ENCODE assay signal across 13 cellular contexts in the genomic region with DNA sequence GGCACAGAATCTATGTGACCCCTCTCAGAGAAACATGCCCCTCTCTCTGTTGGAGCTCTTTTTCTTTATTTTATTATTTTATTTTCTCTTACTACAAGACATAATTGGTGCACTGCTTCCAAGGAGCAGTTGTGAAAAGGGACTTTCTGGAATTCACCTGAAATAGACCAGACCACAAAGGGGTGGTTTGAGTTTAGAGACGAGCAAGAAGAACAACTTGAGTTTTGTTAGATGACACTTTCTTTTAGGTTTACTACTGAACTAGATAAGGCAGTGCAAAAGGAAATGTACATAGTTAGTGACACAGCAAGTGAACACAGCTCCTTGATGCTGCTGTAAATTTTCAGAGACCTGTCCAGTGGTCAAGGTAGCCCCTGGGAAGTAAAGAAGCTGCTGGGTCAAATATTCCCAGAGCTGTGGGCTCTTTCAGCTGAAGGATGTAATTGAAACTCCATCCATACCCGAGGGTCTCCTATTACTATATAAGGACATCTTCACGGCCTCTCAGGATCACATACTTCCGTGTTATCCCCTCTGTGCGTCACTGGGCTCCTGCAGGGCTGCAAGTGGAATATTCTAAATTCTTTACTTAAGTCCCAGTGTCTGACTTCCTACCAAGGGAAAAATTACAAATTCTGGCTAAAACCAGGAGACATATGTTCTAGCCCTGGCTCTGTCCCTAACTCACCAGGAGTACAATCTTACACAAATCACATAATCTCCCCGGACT.
"Had no signal": no experiment of that assay in that cellular context is flagged by ENCODE, and none has a peak within 500 bp of the region (broad histone marks: within the 10 kb centered on the region; RNA-seq: fewer than 3 reads in every experiment).

No MANE protein-coding gene starts in this region.

- H3K9ac ChIP-seq: neural progenitor cell had no signal

- H3K4me1 ChIP-seq: left ventricle myocardium inferior, neural progenitor cell, uterus had no signal

- H3K27me3 ChIP-seq: neural progenitor cell, ovary, thyroid gland, uterus had no signal

- H3K4me2 ChIP-seq: neural progenitor cell had no signal

- DNase-seq: activated CD4-positive, alpha-beta T cell treated with anti-CD3 and anti-CD28 coated beads for 36 hours; activated CD8-positive, alpha-beta memory T cell treated with anti-CD3 and anti-CD28 coated beads, Interleukin-2, amount 50 U/mL, for 48 hours; activated CD8-positive, alpha-beta T cell treated with anti-CD3 and anti-CD28 coated beads for 36 hours; activated naive CD4-positive, alpha-beta T cell treated with anti-CD3 and anti-CD28 coated beads, Interleukin-2, amount 10 ng/mL, durations not matched to agents 7 days and 5 days; cerebellar nuclear complex; dermis blood vessel endothelial cell; islet precursor cell; left ventricle myocardium inferior; ovary; T-helper 9 cell; thyroid gland; uterus had no signal

- ATAC-seq: activated CD4-positive, alpha-beta T cell treated with anti-CD3 and anti-CD28 coated beads for 36 hours; activated CD8-positive, alpha-beta T cell treated with anti-CD3 and anti-CD28 coated beads for 36 hours had no signal

- H3K27ac ChIP-seq: left ventricle myocardium inferior, neural progenitor cell, ovary, thyroid gland, uterus had no signal

- H3K4me3 ChIP-seq: left ventricle myocardium inferior, neural progenitor cell, ovary, thyroid gland, uterus had no signal

- H3K9me3 ChIP-seq: left ventricle myocardium inferior, ovary, thyroid gland, uterus had no signal

- H3K36me3 ChIP-seq: left ventricle myocardium inferior, neural progenitor cell, ovary, thyroid gland, uterus had no signal

- H2AFZ ChIP-seq: neural progenitor cell had no signal
